ENCODE assay signal across 16 cellular contexts in genomic region chr10:15197276-15197675, GRCh38. TPM values are rescaled to one million over a fixed set of nuclear protein-coding genes. Genes with fewer than 3 reads are reported as not detected.
DNase-seq lines count a peak whose midpoint lies in the region; ATAC-seq lines count a peak whose summit lies in the region.
"Had no signal": no experiment of that assay in that cellular context is flagged by ENCODE, and none has a peak within 500 bp of the region (broad histone marks: within the 10 kb centered on the region; RNA-seq: fewer than 3 reads in every experiment).

No MANE protein-coding gene starts in this region.

- H3K27ac ChIP-seq in CD4-positive, CD25-positive, alpha-beta regulatory T cell (ENCODE audit: insufficient read depth, low read length, poor library complexity, severe bottlenecking), result peak overlapping the region; percentile 62
- H3K27ac ChIP-seq in GM23248, result no peak overlapping the region
- H3K27ac ChIP-seq: stomach had no signal

- no peaks in the 10 kb centered on the region for H3K79me2 ChIP-seq in GM23248 (ENCODE audit: insufficient read depth)

- H3K4me3 ChIP-seq in CD4-positive, CD25-positive, alpha-beta regulatory T cell (ENCODE audit: low read depth, low read length), result peak overlapping the region; percentile 53
- H3K4me3 ChIP-seq in GM23248, result no peak overlapping the region
- H3K4me3 ChIP-seq: HAP-1, Peyer's patch, stomach had no signal

- H3K27me3 ChIP-seq in CD4-positive, CD25-positive, alpha-beta regulatory T cell (ENCODE audit: control insufficient read depth, insufficient read depth, low read length), result no peaks in the 10 kb centered on the region
- H3K27me3 ChIP-seq in GM23248 (replicated peaks; ENCODE audit: insufficient read depth), result no peaks in the 10 kb centered on the region
- H3K27me3 ChIP-seq: Peyer's patch, stomach had no signal

- ATAC-seq in CD4-positive, CD25-positive, alpha-beta regulatory T cell (ENCODE audit: low read depth in 2 of 2), result peak; percentile 96 to 98
- ATAC-seq in HG03159 (IDR thresholded peaks at IDR 0.05; ENCODE audit: unreplicated experiment) (no peak), GM18511 (IDR thresholded peaks at IDR 0.05; ENCODE audit: unreplicated experiment) (no peak)

- peaks cover 27% of the 10 kb centered on the region for H3F3A ChIP-seq in GM23248 (ENCODE audit: insufficient read depth)

- WGBS in GM23248 (ENCODE audit: low coverage in 1 of 2, low lambda C conversion rate in 2 of 2, missing lambda C conversion rate in 2 of 2), 2 experiments, result 44 to 53% methylated on average over 2 of the region's 2 CpGs

- DNase-seq in CD4-positive, CD25-positive, alpha-beta regulatory T cell, result peak in 2 of 3 donors; percentile 28 to 78
- peak; percentile 34 for DNase-seq in GM23248
- DNase-seq in fibroblast of peridontal ligament (ENCODE audit: extremely low read depth), result peak; percentile 58
- no peak for DNase-seq in C1 segment of cervical spinal cord (lab: John Stamatoyannopoulos, UW)
- no peak for DNase-seq in DMS 273 treated with DMSO at 0.1 percent for 48 hours (lab: John Stamatoyannopoulos, UW)
- DNase-seq: activated CD4-positive, alpha-beta T cell treated with anti-CD3 and anti-CD28 coated beads for 4 hours; activated gamma-delta T cell treated with Interleukin-2 at 50 U/mL for 16 hours; NCI-H1694; nucleus accumbens; Peyer's patch; stomach had no signal

- H3K4me1 Mint-ChIP-seq in CD4-positive, CD25-positive, alpha-beta regulatory T cell, result peaks cover 13 to 66% (median 24%) of the 10 kb centered on the region in 4 donors
- peaks cover 51% of the 10 kb centered on the region for H3K4me1 Mint-ChIP-seq in activated naive CD8-positive, alpha-beta T cell (ENCODE audit: low read depth)
- H3K4me1 Mint-ChIP-seq: memory B cell had no signal

- no peaks in the 10 kb centered on the region for H3K9me2 ChIP-seq in GM23248 (ENCODE audit: insufficient read depth)

- H3K9ac ChIP-seq in GM23248, result no peak overlapping the region

- H4K20me1 ChIP-seq in GM23248 (ENCODE audit: insufficient read depth), result no peaks in the 10 kb centered on the region

- H3K36me3 ChIP-seq in CD4-positive, CD25-positive, alpha-beta regulatory T cell (ENCODE audit: control insufficient read depth, insufficient read depth, low read length), result no peaks in the 10 kb centered on the region
- H3K36me3 ChIP-seq in GM23248 (ENCODE audit: low read depth), result no peaks in the 10 kb centered on the region
- H3K36me3 ChIP-seq: HAP-1, Peyer's patch, stomach had no signal

- peak overlapping the region; percentile 81 to 98 (median 90) for H3K27ac Mint-ChIP-seq in CD4-positive, CD25-positive, alpha-beta regulatory T cell
- H3K27ac Mint-ChIP-seq in activated naive CD8-positive, alpha-beta T cell, result peak overlapping the region; percentile 50
- H3K27ac Mint-ChIP-seq: memory B cell had no signal

- no peak overlapping the region for H2AFZ ChIP-seq in GM23248

- peaks cover 42% of the 10 kb centered on the region for H3K4me1 ChIP-seq in CD4-positive, CD25-positive, alpha-beta regulatory T cell (ENCODE audit: control insufficient read depth, insufficient read depth, low read length, poor library complexity, severe bottlenecking)
- H3K4me1 ChIP-seq in GM23248 (ENCODE audit: insufficient read depth), result peaks cover 54% of the 10 kb centered on the region
- H3K4me1 ChIP-seq: HAP-1, Peyer's patch had no signal

- H3K4me2 ChIP-seq in GM23248 (ENCODE audit: unreplicated experiment), result peak overlapping the region; percentile 65

- H3K9me3 Mint-ChIP-seq in CD4-positive, CD25-positive, alpha-beta regulatory T cell, result peaks cover 0 to 2% (median 0%) of the 10 kb centered on the region in 7 donors
- no peaks in the 10 kb centered on the region for H3K9me3 Mint-ChIP-seq in activated naive CD8-positive, alpha-beta T cell (ENCODE audit: low read depth)
- H3K9me3 Mint-ChIP-seq: memory B cell had no signal

- H3K9me3 ChIP-seq in CD4-positive, CD25-positive, alpha-beta regulatory T cell (ENCODE audit: control insufficient read depth in 2 of 2, low read length in 2 of 2), result no peaks in the 10 kb centered on the region
- H3K9me3 ChIP-seq in GM23248 (ENCODE audit: low read depth), result no peaks in the 10 kb centered on the region
- H3K9me3 ChIP-seq: HAP-1, Peyer's patch, stomach had no signal

- H3K4me3 Mint-ChIP-seq in CD4-positive, CD25-positive, alpha-beta regulatory T cell, result peak overlapping the region in 3 of 4 donors; percentile 53 to 77 (median 64)
- H3K4me3 Mint-ChIP-seq in activated naive CD8-positive, alpha-beta T cell, result peak overlapping the region; percentile 52
- H3K4me3 Mint-ChIP-seq: memory B cell had no signal

- no peaks in the 10 kb centered on the region for H3K36me3 Mint-ChIP-seq in CD4-positive, CD25-positive, alpha-beta regulatory T cell
- H3K36me3 Mint-ChIP-seq in activated naive CD8-positive, alpha-beta T cell, result peaks cover 3% of the 10 kb centered on the region
- H3K36me3 Mint-ChIP-seq: memory B cell had no signal

- in situ Hi-C loops in GM23248 (cut with MboI), result no loop called here

- peaks cover 4% of the 10 kb centered on the region for H3K27me3 Mint-ChIP-seq in CD4-positive, CD25-positive, alpha-beta regulatory T cell
- no peaks in the 10 kb centered on the region for H3K27me3 Mint-ChIP-seq in activated naive CD8-positive, alpha-beta T cell

RNA-seq across cellular contexts. Expression of gene NMT2, which starts 28.8 kb away (rescaled TPM):
- total RNA-seq in CD4-positive, CD25-positive, alpha-beta regulatory T cell, result 47.8 TPM
- 10 to 100 TPM; 37.1 to 50.3 (median 43.4) TPM for polyA plus RNA-seq in CD4-positive, CD25-positive, alpha-beta regulatory T cell
- 28.6 and 35.9 TPM in 2 replicates for total RNA-seq in GM23248 (2014; rRNA removed; shearing (Covaris generic))
- polyA plus RNA-seq in GM23248 (2016; fragmentation: Nextera tagmentation; extraction: Ambion mirVana), result 24.9 and 26.3 TPM in 2 replicates

Comparison
In these comparisons a context has a peak if more than half of its experiments do, and no peak if none do; other contexts are left out.
1. ATAC-seq: peak in CD4-positive, CD25-positive, alpha-beta regulatory T cell (2 of 2); none in HG03159 (single experiment) and GM18511 (single experiment).
2. DNase-seq: peak in CD4-positive, CD25-positive, alpha-beta regulatory T cell (2 of 3), GM23248 (single experiment) and fibroblast of peridontal ligament (single experiment); none in C1 segment of cervical spinal cord (0 of 14) and DMS 273 treated with DMSO at 0.1 percent for 48 hours (single experiment).